In genomic region chr7:79272066-79272669, GRCh38 we compare ENCODE assay signal across 8 cellular contexts.
DNase-seq lines count a peak whose midpoint lies in the region; ATAC-seq and TF ChIP-seq lines count a peak whose summit lies in the region.

No MANE protein-coding gene starts in this region.

- peak; percentile 64 for TF ChIP-seq CTCF in epithelial cell of proximal tubule (conservative IDR thresholded peaks at IDR 0.05; ENCODE audit: low read depth, low read length)
- TF ChIP-seq CTCF in gastrocnemius medialis (IDR thresholded peaks at IDR 0.05 in 4 of 5, conservative IDR thresholded peaks at IDR 0.05 in 1 of 5) = peak in 3 of 5 experiments; percentile 33 to 67 (median 46)

- H3K4me1 ChIP-seq in NT2/D1 (ENCODE audit: insufficient read depth, insufficient read length) (no peaks in the 10 kb centered on the region), gastrocnemius medialis (no peaks in the 10 kb centered on the region)

- H3K9me3 ChIP-seq in NT2/D1 (ENCODE audit: insufficient read depth, low read length) (no peaks in the 10 kb centered on the region), gastrocnemius medialis (no peaks in the 10 kb centered on the region)

- ATAC-seq in GM18508 (IDR thresholded peaks at IDR 0.05; ENCODE audit: insufficient read depth, unreplicated experiment) (peak; percentile 93), HG03280 (IDR thresholded peaks at IDR 0.05; ENCODE audit: unreplicated experiment) (peak; percentile 71), gastrocnemius medialis (no peak)
- ATAC-seq in activated CD4-positive, CD25-positive, alpha-beta regulatory T cell treated with anti-CD3 and anti-CD28 coated beads, Interleukin-2, amount 50 U/mL, for 24 hours = no peak

- TF ChIP-seq POLR2A in gastrocnemius medialis (IDR thresholded peaks at IDR 0.05) = no peak

- H3K4me3 ChIP-seq in NT2/D1 (ENCODE audit: insufficient read length, low read depth) (no peak overlapping the region), epithelial cell of proximal tubule (ENCODE audit: low read depth, low read length) (no peak overlapping the region), gastrocnemius medialis (no peak overlapping the region)

- no peak overlapping the region for H3K27ac ChIP-seq in gastrocnemius medialis

- DNase-seq in AG08396 (ENCODE audit: low spot score) (peak; percentile 12), NT2/D1 (ENCODE audit: low read depth, low spot score) (peak; percentile 13), epithelial cell of proximal tubule (ENCODE audit: low read depth) (no peak), gastrocnemius medialis (no peak)
- DNase-seq in activated naive CD4-positive, alpha-beta T cell treated with anti-CD3 and anti-CD28 coated beads, Interleukin-2, amount 50 U/mL, for 16 hours = no peak

- H3K9ac ChIP-seq in NT2/D1 (ENCODE audit: insufficient read length, low read depth) = no peak overlapping the region

- H3K27me3 ChIP-seq in NT2/D1 (ENCODE audit: insufficient read depth, insufficient read length) = no peaks in the 10 kb centered on the region
- H3K27me3 ChIP-seq in gastrocnemius medialis = no peaks in the 10 kb centered on the region

- H3K36me3 ChIP-seq in NT2/D1 (ENCODE audit: insufficient read depth, insufficient read length, low read length) (no peaks in the 10 kb centered on the region), gastrocnemius medialis (no peaks in the 10 kb centered on the region)

- in situ Hi-C loops in gastrocnemius medialis (cut with MboI; ENCODE audit: low sequenced_read_pairs in 4 of 4) = no loop called here

- intact Hi-C loops in gastrocnemius medialis (cut with DNase I; ENCODE audit: low total_unique reads) = no loop called here

Comparison
In these comparisons a context has a peak if more than half of its experiments do, and no peak if none do; other contexts are left out.
1. DNase-seq: peak in AG08396 (single experiment) and NT2/D1 (single experiment); none in epithelial cell of proximal tubule (single experiment), gastrocnemius medialis (0 of 2) and activated naive CD4-positive, alpha-beta T cell treated with anti-CD3 and anti-CD28 coated beads, Interleukin-2, amount 50 U/mL, for 16 hours (single experiment).
2. ATAC-seq: peak in GM18508 (single experiment) and HG03280 (single experiment); none in gastrocnemius medialis (0 of 2) and activated CD4-positive, CD25-positive, alpha-beta regulatory T cell treated with anti-CD3 and anti-CD28 coated beads, Interleukin-2, amount 50 U/mL, for 24 hours (0 of 2).